ENCODE assay signal across 16 cellular contexts in genomic region chr11:112583246-112583893, GRCh38.
DNase-seq lines count a peak whose midpoint lies in the region; ATAC-seq and TF ChIP-seq lines count a peak whose summit lies in the region.
"Had no signal": no experiment of that assay in that cellular context is flagged by ENCODE, and none has a peak within 500 bp of the region (broad histone marks: within the 10 kb centered on the region; RNA-seq: fewer than 3 reads in every experiment).

No MANE protein-coding gene starts in this region.

- ATAC-seq in GM18505 (IDR thresholded peaks at IDR 0.05; ENCODE audit: unreplicated experiment): peak; percentile 85
- peak; percentile 84 for ATAC-seq in GM19463 (IDR thresholded peaks at IDR 0.05; ENCODE audit: unreplicated experiment)
- peak; percentile 84 for ATAC-seq in HG02973 (IDR thresholded peaks at IDR 0.05; ENCODE audit: unreplicated experiment)
- ATAC-seq in foreskin keratinocyte: no peak

- H3K27me3 ChIP-seq in foreskin keratinocyte: peaks cover 7% of the 10 kb centered on the region
- H3K27me3 ChIP-seq: Peyer's patch had no signal

- no peak for TF ChIP-seq CTCF in foreskin keratinocyte (conservative IDR thresholded peaks at IDR 0.05)

- TF ChIP-seq POLR2A in GM18505 (IDR thresholded peaks at IDR 0.05; ENCODE audit: borderline replicate concordance, extremely low read depth, insufficient read depth, insufficient read length): no peak

- no peaks in the 10 kb centered on the region for H3K4me1 ChIP-seq in foreskin keratinocyte
- H3K4me1 ChIP-seq: upper lobe of left lung had no signal

- DNase-seq in NCI-H69 (lab: John Stamatoyannopoulos, UW) (peak; percentile 24), GM03348 (ENCODE audit: low spot score) (no peak), kidney glomerular epithelial cell (lab: John Stamatoyannopoulos, UW) (no peak), foreskin keratinocyte (no peak), NCI-H226 (no peak)
- DNase-seq: activated CD4-positive, alpha-beta T cell treated with anti-CD3 and anti-CD28 coated beads for 1 hour; CD8-positive, alpha-beta memory T cell; H7; MV-4-11; occipital lobe; Peyer's patch; stimulated activated CD4-positive, alpha-beta T cell treated with anti-CD3 and anti-CD28 coated beads, Interleukin-4, amount 100 ng/mL, for 24 hours; upper lobe of left lung had no signal

- H3K27ac ChIP-seq in foreskin keratinocyte: no peak overlapping the region
- H3K27ac ChIP-seq: Peyer's patch, upper lobe of left lung had no signal
